In the genomic region with DNA sequence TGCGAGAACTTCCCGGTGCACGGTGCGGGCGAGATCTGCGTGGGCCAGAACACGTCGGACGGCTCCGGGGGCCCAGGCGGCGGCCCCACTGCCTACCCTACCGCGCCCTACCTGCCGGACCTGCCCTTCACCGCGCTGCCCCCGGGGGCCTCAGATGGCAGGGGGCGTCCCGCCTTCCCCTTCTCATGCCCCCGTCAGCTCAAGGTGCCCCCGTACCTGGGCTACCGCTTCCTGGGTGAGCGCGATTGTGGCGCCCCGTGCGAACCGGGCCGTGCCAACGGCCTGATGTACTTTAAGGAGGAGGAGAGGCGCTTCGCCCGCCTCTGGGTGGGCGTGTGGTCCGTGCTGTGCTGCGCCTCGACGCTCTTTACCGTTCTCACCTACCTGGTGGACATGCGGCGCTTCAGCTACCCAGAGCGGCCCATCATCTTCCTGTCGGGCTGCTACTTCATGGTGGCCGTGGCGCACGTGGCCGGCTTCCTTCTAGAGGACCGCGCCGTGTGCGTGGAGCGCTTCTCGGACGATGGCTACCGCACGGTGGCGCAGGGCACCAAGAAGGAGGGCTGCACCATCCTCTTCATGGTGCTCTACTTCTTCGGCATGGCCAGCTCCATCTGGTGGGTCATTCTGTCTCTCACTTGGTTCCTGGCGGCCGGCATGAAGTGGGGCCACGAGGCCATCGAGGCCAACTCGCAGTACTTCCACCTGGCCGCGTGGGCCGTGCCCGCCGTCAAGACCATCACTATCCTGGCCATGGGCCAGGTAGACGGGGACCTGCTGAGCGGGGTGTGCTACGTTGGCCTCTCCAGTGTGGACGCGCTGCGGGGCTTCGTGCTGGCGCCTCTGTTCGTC, we compare ENCODE assay signal across 1 cellular context.
A peak's percentile ranks its signal among the peaks of the same experiment; 100 is the strongest.
TF ChIP-seq lines count a peak whose summit lies in the region.

No MANE protein-coding gene starts in this region.

TF ChIP-seq in K562, 482 proteins besides CTCF, POLR2A, EP300 and RAD21:
- TF ChIP-seq, protein P1, sequence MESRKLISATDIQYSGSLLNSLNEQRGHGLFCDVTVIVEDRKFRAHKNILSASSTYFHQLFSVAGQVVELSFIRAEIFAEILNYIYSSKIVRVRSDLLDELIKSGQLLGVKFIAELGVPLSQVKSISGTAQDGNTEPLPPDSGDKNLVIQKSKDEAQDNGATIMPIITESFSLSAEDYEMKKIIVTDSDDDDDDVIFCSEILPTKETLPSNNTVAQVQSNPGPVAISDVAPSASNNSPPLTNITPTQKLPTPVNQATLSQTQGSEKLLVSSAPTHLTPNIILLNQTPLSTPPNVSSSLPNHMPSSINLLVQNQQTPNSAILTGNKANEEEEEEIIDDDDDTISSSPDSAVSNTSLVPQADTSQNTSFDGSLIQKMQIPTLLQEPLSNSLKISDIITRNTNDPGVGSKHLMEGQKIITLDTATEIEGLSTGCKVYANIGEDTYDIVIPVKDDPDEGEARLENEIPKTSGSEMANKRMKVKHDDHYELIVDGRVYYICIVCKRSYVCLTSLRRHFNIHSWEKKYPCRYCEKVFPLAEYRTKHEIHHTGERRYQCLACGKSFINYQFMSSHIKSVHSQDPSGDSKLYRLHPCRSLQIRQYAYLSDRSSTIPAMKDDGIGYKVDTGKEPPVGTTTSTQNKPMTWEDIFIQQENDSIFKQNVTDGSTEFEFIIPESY (CRISPR knock-in tag; IDR thresholded peaks at IDR 0.05): peak; percentile 25; the same call in 1 of the 2 replicates
- peak; percentile 18; the same call in 1 of the 2 replicates for TF ChIP-seq NFIC (IDR thresholded peaks at IDR 0.05)
- TF ChIP-seq, protein P2, sequence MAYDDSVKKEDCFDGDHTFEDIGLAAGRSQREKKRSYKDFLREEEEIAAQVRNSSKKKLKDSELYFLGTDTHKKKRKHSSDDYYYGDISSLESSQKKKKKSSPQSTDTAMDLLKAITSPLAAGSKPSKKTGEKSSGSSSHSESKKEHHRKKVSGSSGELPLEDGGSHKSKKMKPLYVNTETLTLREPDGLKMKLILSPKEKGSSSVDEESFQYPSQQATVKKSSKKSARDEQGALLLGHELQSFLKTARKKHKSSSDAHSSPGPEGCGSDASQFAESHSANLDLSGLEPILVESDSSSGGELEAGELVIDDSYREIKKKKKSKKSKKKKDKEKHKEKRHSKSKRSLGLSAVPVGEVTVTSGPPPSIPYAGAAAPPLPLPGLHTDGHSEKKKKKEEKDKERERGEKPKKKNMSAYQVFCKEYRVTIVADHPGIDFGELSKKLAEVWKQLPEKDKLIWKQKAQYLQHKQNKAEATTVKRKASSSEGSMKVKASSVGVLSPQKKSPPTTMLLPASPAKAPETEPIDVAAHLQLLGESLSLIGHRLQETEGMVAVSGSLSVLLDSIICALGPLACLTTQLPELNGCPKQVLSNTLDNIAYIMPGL (CRISPR knock-in tag; IDR thresholded peaks at IDR 0.05): no peak
